8 cellular contexts compared by ENCODE assay signal in genomic region chr14:23631702-23632460, GRCh38. TPM values are rescaled to one million over a fixed set of nuclear protein-coding genes. Genes with fewer than 3 reads are reported as not detected.
DNase-seq lines count a peak whose midpoint lies in the region; ATAC-seq and TF ChIP-seq lines count a peak whose summit lies in the region.

No MANE protein-coding gene starts in this region.

- peaks cover 28% of the 10 kb centered on the region for H3K4me1 ChIP-seq in hepatocyte (ENCODE audit: insufficient read depth)

- no peaks in the 10 kb centered on the region for H3K9me2 ChIP-seq in hepatocyte (replicated peaks; ENCODE audit: insufficient read depth)

- H3K27ac ChIP-seq in hepatocyte = peak overlapping the region; percentile 63

- intact Hi-C loops in sciatic nerve (cut with DNase I) = loop anchor here (10.0 kb wide), 1 partner anchor 273 kb away; no protein-coding TSS in a partner anchor

- peak; percentile 94 for ATAC-seq in sciatic nerve
- ATAC-seq in HG03139 (IDR thresholded peaks at IDR 0.05; ENCODE audit: unreplicated experiment) = no peak

- peak overlapping the region; percentile 58 for H2AFZ ChIP-seq in hepatocyte

- H3K27me3 ChIP-seq in hepatocyte = no peaks in the 10 kb centered on the region

- peak; percentile 65 for DNase-seq in DMS 273 treated with DMSO at 0.1 percent for 48 hours (lab: John Stamatoyannopoulos, UW)
- DNase-seq in H4 (ENCODE audit: low spot score) = peak; percentile 74
- DNase-seq in NCI-H1436 (lab: John Stamatoyannopoulos, UW) = peak; percentile 56
- peak; percentile 74 for DNase-seq in T-helper 9 cell
- DNase-seq in astrocyte of the hippocampus (ENCODE audit: low read depth, low spot score) = peak; percentile 78
- peak; percentile 91 for DNase-seq in hepatocyte (ENCODE audit: low spot score)
- peak; percentile 86 for DNase-seq in sciatic nerve (ENCODE audit: low spot score)

- H3K4me3 ChIP-seq in hepatocyte = no peak overlapping the region

- WGBS in hepatocyte (ENCODE audit: low lambda C conversion rate, missing lambda C conversion rate) = 25% methylated on average over 8 of the region's 8 CpGs

- H3K9me3 ChIP-seq in hepatocyte (ENCODE audit: low read depth) = no peaks in the 10 kb centered on the region

- H3K79me2 ChIP-seq in hepatocyte = no peaks in the 10 kb centered on the region

- TF ChIP-seq CTCF in hepatocyte (IDR thresholded peaks at IDR 0.05; ENCODE audit: poor library complexity) = peak; percentile 96

- no peaks in the 10 kb centered on the region for H3K36me3 ChIP-seq in hepatocyte (replicated peaks; ENCODE audit: insufficient read depth, low read depth)

- no peaks in the 10 kb centered on the region for H4K20me1 ChIP-seq in hepatocyte (ENCODE audit: insufficient read depth, poor library complexity, severe bottlenecking)

- H3K4me2 ChIP-seq in hepatocyte = peak overlapping the region; percentile 62

RNA-seq across cellular contexts. Expression of gene DHRS2, which starts 4.3 kb away (rescaled TPM):
- 15.9 and 17.2 TPM in 2 replicates for total RNA-seq in H4 (2014; rRNA removed; shearing (Covaris generic))
- 10.4 and 13.2 TPM in 2 replicates for total RNA-seq in hepatocyte
- polyA plus RNA-seq in hepatocyte = 14.2 and 15.1 TPM in 2 replicates
- not detected for total RNA-seq in sciatic nerve

RNA-seq across cellular contexts. Expression of gene JPH4, which starts 53.3 kb away (rescaled TPM):
- not detected in 2 replicates for total RNA-seq in H4 (2014; rRNA removed; shearing (Covaris generic))
- total RNA-seq in hepatocyte (2.3 and 2.7 TPM in 2 replicates), sciatic nerve (0.85 TPM)
- polyA plus RNA-seq in hepatocyte = 1.7 and 2.7 TPM in 2 replicates
